ENCODE assay signal across 19 cellular contexts in the genomic region with DNA sequence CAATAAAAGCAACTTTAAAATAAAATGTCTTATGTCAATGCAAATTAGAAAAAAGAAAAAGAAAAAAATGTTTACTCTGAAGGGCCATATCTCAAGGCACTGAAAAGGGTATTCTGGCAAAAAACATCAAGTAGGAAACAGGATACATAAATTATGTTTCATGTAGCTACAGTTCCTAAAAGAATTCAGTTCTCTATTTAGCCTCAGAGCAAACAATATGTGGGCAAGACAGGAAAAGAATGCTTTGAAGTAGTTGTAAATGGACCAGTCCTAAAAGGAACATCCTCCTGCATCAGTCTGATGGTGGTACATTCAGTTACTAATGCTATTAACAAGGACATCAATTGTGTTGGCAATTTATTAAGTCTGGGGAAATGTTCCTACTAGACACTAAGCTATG. TPM values are rescaled to one million over a fixed set of nuclear protein-coding genes. Genes with fewer than 3 reads are reported as not detected.
DNase-seq lines count a peak whose midpoint lies in the region; ATAC-seq and TF ChIP-seq lines count a peak whose summit lies in the region.
"Had no signal": no experiment of that assay in that cellular context is flagged by ENCODE, and none has a peak within 500 bp of the region (broad histone marks: within the 10 kb centered on the region; RNA-seq: fewer than 3 reads in every experiment).

No MANE protein-coding gene starts in this region.

- no peaks in the 10 kb centered on the region for H3K4me1 ChIP-seq in prostate gland (replicated peaks)
- H3K4me1 ChIP-seq: A549 had no signal

- H3K4me3 ChIP-seq in prostate gland, result no peak overlapping the region
- H3K4me3 ChIP-seq: A549 had no signal

- no peaks in the 10 kb centered on the region for H3K27me3 ChIP-seq in prostate gland (replicated peaks; ENCODE audit: insufficient read depth)

- H3K27ac ChIP-seq in prostate gland, result no peak overlapping the region
- H3K27ac ChIP-seq: 22Rv1, A549, C4-2B had no signal

- H3K9me3 Mint-ChIP-seq in activated T-cell treated with anti-CD3 and anti-CD28 coated beads, Interleukin-2, amount 50 U/mL, for 24 hours, result no peaks in the 10 kb centered on the region
- H3K9me3 Mint-ChIP-seq: CD4-positive, alpha-beta T cell; HFFc6 had no signal

- intact Hi-C loops in prostate gland (cut with DNase I), result no loop called here

- no peak for ATAC-seq in HG03097 (IDR thresholded peaks at IDR 0.05; ENCODE audit: low FRiP score, unreplicated experiment)
- ATAC-seq: A549, HCT116, HepG2 had no signal

- no peak for TF ChIP-seq POLR2A in prostate gland (IDR thresholded peaks at IDR 0.05)

- no peak overlapping the region for H3K4me3 Mint-ChIP-seq in activated T-cell treated with anti-CD3 and anti-CD28 coated beads, Interleukin-2, amount 50 U/mL, for 24 hours
- H3K4me3 Mint-ChIP-seq: CD4-positive, alpha-beta T cell; HFFc6; IgD-negative memory B cell had no signal

- no peaks in the 10 kb centered on the region for H3K9me3 ChIP-seq in prostate gland
- H3K9me3 ChIP-seq: A549, Caco-2 had no signal

- no peaks in the 10 kb centered on the region for H3K36me3 ChIP-seq in prostate gland

- peak overlapping the region; percentile 2 for H3K27ac Mint-ChIP-seq in activated T-cell treated with anti-CD3 and anti-CD28 coated beads, Interleukin-2, amount 50 U/mL, for 24 hours
- H3K27ac Mint-ChIP-seq: CD4-positive, alpha-beta T cell; HFFc6; IgD-negative memory B cell had no signal

- no peak for DNase-seq in activated T-cell treated with anti-CD3 and anti-CD28 coated beads, Interleukin-2, amount 50 U/mL, for 24 hours
- no peak for DNase-seq in activated T-cell treated with anti-CD3 and anti-CD28 coated beads, Interleukin-2, amount 50 U/mL, for 48 hours
- peak; percentile 24 for DNase-seq in SW480 (ENCODE audit: low spot score)
- peak; percentile 43 for DNase-seq in foreskin melanocyte
- no peak for DNase-seq in prostate gland (ENCODE audit: low spot score)
- DNase-seq in stimulated activated CD4-positive, alpha-beta T cell treated with anti-CD3 and anti-CD28 coated beads, Interleukin-4, amount 100 ng/mL, for 4 hours, result no peak
- DNase-seq: AML-193; Caco-2; CD4-positive, alpha-beta T cell; GOT3; H7; HFFc6 had no signal

- no peaks in the 10 kb centered on the region for H3K27me3 Mint-ChIP-seq in activated T-cell treated with anti-CD3 and anti-CD28 coated beads, Interleukin-2, amount 50 U/mL, for 24 hours
- H3K27me3 Mint-ChIP-seq: CD4-positive, alpha-beta T cell; IgD-negative memory B cell had no signal

- no peak for TF ChIP-seq CTCF in prostate gland (IDR thresholded peaks at IDR 0.05)

- H3K36me3 Mint-ChIP-seq in activated T-cell treated with anti-CD3 and anti-CD28 coated beads, Interleukin-2, amount 50 U/mL, for 24 hours (ENCODE audit: low read depth), result peaks cover 89% of the 10 kb centered on the region

- peaks cover 19% of the 10 kb centered on the region for H3K4me1 Mint-ChIP-seq in activated T-cell treated with anti-CD3 and anti-CD28 coated beads, Interleukin-2, amount 50 U/mL, for 24 hours (ENCODE audit: low read depth)

RNA-seq across cellular contexts. Expression of a gene that starts 8.1 kb away (rescaled TPM):
- 10 to 100 TPM; 21.6 to 26.9 TPM for total RNA-seq in prostate gland

RNA-seq across cellular contexts. Expression of a gene that starts 48.2 kb away (rescaled TPM):
- not detected for total RNA-seq in prostate gland
- total RNA-seq: Caco-2; CD4-positive, alpha-beta T cell; H7; HepG2; HFFc6 had no signal

Comparison
In these comparisons a context has a peak if more than half of its experiments do, and no peak if none do; other contexts are left out.
1. DNase-seq: peak in SW480 (single experiment) and foreskin melanocyte (single experiment); none in activated T-cell treated with anti-CD3 and anti-CD28 coated beads, Interleukin-2, amount 50 U/mL, for 24 hours (single experiment), activated T-cell treated with anti-CD3 and anti-CD28 coated beads, Interleukin-2, amount 50 U/mL, for 48 hours (0 of 2), prostate gland (single experiment) and stimulated activated CD4-positive, alpha-beta T cell treated with anti-CD3 and anti-CD28 coated beads, Interleukin-4, amount 100 ng/mL, for 4 hours (0 of 2).